Comparison of ENCODE assay signal across 16 cellular contexts in the genomic region with DNA sequence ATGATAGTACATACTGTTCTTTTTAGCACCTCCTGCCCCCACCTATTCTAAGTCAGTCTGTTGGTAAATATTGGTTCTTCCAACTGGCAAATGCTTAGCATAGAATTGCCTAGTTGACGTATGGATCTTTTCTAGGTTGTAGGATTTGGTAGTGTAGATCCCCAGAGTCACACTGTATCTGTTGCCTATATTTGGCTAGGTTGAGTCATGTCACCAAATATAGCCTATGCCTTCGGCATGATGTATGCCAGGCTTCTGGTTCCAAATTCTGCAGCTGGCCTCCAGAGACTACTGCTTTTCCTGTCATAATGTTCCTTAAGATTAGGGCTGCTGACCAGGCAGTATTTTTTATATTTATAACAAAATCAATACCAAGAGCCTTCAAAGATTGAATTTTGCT. TPM values are rescaled to one million over a fixed set of nuclear protein-coding genes. Genes with fewer than 3 reads are reported as not detected.
A peak's percentile ranks its signal among the peaks of the same experiment; 100 is the strongest.
DNase-seq lines count a peak whose midpoint lies in the region; ATAC-seq, FAIRE-seq and TF ChIP-seq lines count a peak whose summit lies in the region.
"Had no signal": no experiment of that assay in that cellular context is flagged by ENCODE, and none has a peak within 500 bp of the region (broad histone marks: within the 10 kb centered on the region; RNA-seq: fewer than 3 reads in every experiment).

No MANE protein-coding gene starts in this region.

- H3K4me1 Mint-ChIP-seq in activated naive CD4-positive, alpha-beta T cell treated with anti-CD3 and anti-CD28 coated beads, Interleukin-2, amount 10 ng/mL, durations not matched to agents 7 days and 5 days, result no peaks in the 10 kb centered on the region

- H3K36me3 ChIP-seq in PC-3 (ENCODE audit: low read depth, low read length) (peaks cover 3% of the 10 kb centered on the region; the same call in 1 of the 2 replicates), right lobe of liver (no peaks in the 10 kb centered on the region), kidney (ENCODE audit: control insufficient read depth in 1 of 2, insufficient read depth in 2 of 2, low read length in 2 of 2) (peaks cover 0 to 19% of the 10 kb centered on the region in 2 donors)

- H3K27me3 ChIP-seq in PC-3 (ENCODE audit: low read length) (no peaks in the 10 kb centered on the region), right lobe of liver (no peaks in the 10 kb centered on the region)

- no peaks in the 10 kb centered on the region for H3F3A ChIP-seq in PC-3 (ENCODE audit: low read length, unreplicated experiment)

- no peak for TF ChIP-seq CTCF in 22Rv1 (IDR thresholded peaks at IDR 0.05)
- no peak for TF ChIP-seq CTCF in PC-3 (conservative IDR thresholded peaks at IDR 0.05; ENCODE audit: low read depth, low read length)
- TF ChIP-seq CTCF in epithelial cell of esophagus (IDR thresholded peaks at IDR 0.05; ENCODE audit: insufficient read depth, low read depth, low read length, missing control alignments), result no peak
- no peak for TF ChIP-seq CTCF in right lobe of liver (IDR thresholded peaks at IDR 0.05)
- no peak for TF ChIP-seq CTCF in kidney (IDR thresholded peaks at IDR 0.05; ENCODE audit: borderline replicate concordance, extremely low read depth, insufficient read depth)

- peak; percentile 81 for DNase-seq in PC-3
- DNase-seq in epithelial cell of esophagus (ENCODE audit: low read depth), result peak; percentile 24
- DNase-seq in right lobe of liver, result no peak
- DNase-seq in activated naive CD4-positive, alpha-beta T cell treated with anti-CD3 and anti-CD28 coated beads, Interleukin-2, amount 10 ng/mL, durations not matched to agents 7 days and 5 days, result no peak
- no peak for DNase-seq in kidney
- DNase-seq in NCI-H2171 (lab: John Stamatoyannopoulos, UW), result no peak
- DNase-seq: activated CD8-positive, alpha-beta T cell treated with anti-CD3 and anti-CD28 coated beads for 36 hours; H7; mammary epithelial cell; NCI-H748 treated with DMSO at 0.1 percent for 48 hours; retina; T-cell had no signal

- CTCF ChIA-PET in PC-3 (lab: Charles Lee), result no interaction called here
- CTCF ChIA-PET in activated naive CD4-positive, alpha-beta T cell treated with anti-CD3 and anti-CD28 coated beads, Interleukin-2, amount 10 ng/mL, durations not matched to agents 7 days and 5 days (lab: Charles Lee), result interaction anchor here (1.4 to 2.2 kb wide), 7 partner anchors 15 to 314 kb away, joined by 3 to 8 read pairs (median 4); no protein-coding TSS in a partner anchor

- intact Hi-C loops in PC-3 (cut with micrococcal nuclease), result loop anchor here (1.0 to 2.0 kb wide), 2 partner anchors 14 to 27 kb away; no protein-coding TSS in a partner anchor
- intact Hi-C loops in right lobe of liver (cut with DNase I), result no loop called here
- intact Hi-C loops in kidney (cut with DNase I), result no loop called here

- ATAC-seq in PC-3, result peak; percentile 93
- peak in 3 of 4 donors; percentile 35 to 71 (median 44) for ATAC-seq in right lobe of liver
- no peak for ATAC-seq in HG02970 (IDR thresholded peaks at IDR 0.05; ENCODE audit: low FRiP score, unreplicated experiment)
- ATAC-seq: activated CD8-positive, alpha-beta T cell treated with anti-CD3 and anti-CD28 coated beads for 36 hours; T-cell had no signal

- H3K27me3 Mint-ChIP-seq in activated naive CD4-positive, alpha-beta T cell treated with anti-CD3 and anti-CD28 coated beads, Interleukin-2, amount 10 ng/mL, durations not matched to agents 7 days and 5 days, result no peaks in the 10 kb centered on the region
- H3K27me3 Mint-ChIP-seq: activated CD8-positive, alpha-beta T cell treated with anti-CD3 and anti-CD28 coated beads for 36 hours; T-cell had no signal

- 33% methylated on average over 2 of the region's 2 CpGs for WGBS in right lobe of liver (ENCODE audit: insufficient coverage, low coverage, low lambda C conversion rate, missing lambda C conversion rate)

- no peaks in the 10 kb centered on the region for H3K9me2 ChIP-seq in PC-3 (replicated peaks; ENCODE audit: low read length)

- no peak overlapping the region for H2AFZ ChIP-seq in PC-3 (ENCODE audit: low read length)

- peak overlapping the region; percentile 50 for H3K4me2 ChIP-seq in PC-3 (ENCODE audit: low read length)

- POLR2A ChIA-PET in PC-3 (lab: Charles Lee; ENCODE audit: unreplicated experiment), result no interaction called here

- H3K27ac ChIP-seq in 22Rv1 (peak overlapping the region; percentile 48), PC-3 (ENCODE audit: low read length) (peak overlapping the region; percentile 27), right lobe of liver (peak overlapping the region in 2 of 3 donors; percentile 10 to 27), kidney (ENCODE audit: low read depth in 2 of 2, low read length in 2 of 2) (peak overlapping the region in 1 of 2 donors; percentile 40)

- H3K9ac ChIP-seq in PC-3 (ENCODE audit: low read length), result no peak overlapping the region
- H3K9ac ChIP-seq in kidney (ENCODE audit: low read length in 2 of 2), result no peak overlapping the region

- no peak overlapping the region for H3K27ac Mint-ChIP-seq in activated naive CD4-positive, alpha-beta T cell treated with anti-CD3 and anti-CD28 coated beads, Interleukin-2, amount 10 ng/mL, durations not matched to agents 7 days and 5 days
- H3K27ac Mint-ChIP-seq: activated CD8-positive, alpha-beta T cell treated with anti-CD3 and anti-CD28 coated beads for 36 hours; T-cell had no signal

- peaks cover 3% of the 10 kb centered on the region for H3K36me3 Mint-ChIP-seq in activated naive CD4-positive, alpha-beta T cell treated with anti-CD3 and anti-CD28 coated beads, Interleukin-2, amount 10 ng/mL, durations not matched to agents 7 days and 5 days

- H3K4me1 ChIP-seq in PC-3 (ENCODE audit: insufficient read depth, low read length) (peaks cover 21% of the 10 kb centered on the region), right lobe of liver (peaks cover 0 to 41% (median 17%) of the 10 kb centered on the region in 4 donors), kidney (ENCODE audit: control insufficient read depth in 1 of 2, insufficient read depth in 1 of 2, low read depth in 1 of 2, low read length in 2 of 2) (peaks cover 23 to 57% of the 10 kb centered on the region in 2 donors)

- FAIRE-seq in kidney (lab: Jason Lieb, UNC), result no peak
- FAIRE-seq: frontal cortex, urothelium cell line had no signal

- no TSS peak for BruUV-seq in PC-3 (replicated peaks; lab: Mats Ljungman, UMichigan)

- H3K79me2 ChIP-seq in PC-3 (ENCODE audit: low read length), result peaks cover 60% of the 10 kb centered on the region

- H3K4me3 ChIP-seq in PC-3 (ENCODE audit: low read length) (no peak overlapping the region), epithelial cell of esophagus (ENCODE audit: low read length) (no peak overlapping the region), right lobe of liver (no peak overlapping the region), kidney (ENCODE audit: low read length in 2 of 2) (no peak overlapping the region)

- no peaks in the 10 kb centered on the region for H4K20me1 ChIP-seq in PC-3 (ENCODE audit: low read length)

- H3K9me3 Mint-ChIP-seq in activated naive CD4-positive, alpha-beta T cell treated with anti-CD3 and anti-CD28 coated beads, Interleukin-2, amount 10 ng/mL, durations not matched to agents 7 days and 5 days, result no peaks in the 10 kb centered on the region
- H3K9me3 Mint-ChIP-seq: activated CD8-positive, alpha-beta T cell treated with anti-CD3 and anti-CD28 coated beads for 36 hours; T-cell had no signal

- no peak overlapping the region for H3K4me3 Mint-ChIP-seq in activated naive CD4-positive, alpha-beta T cell treated with anti-CD3 and anti-CD28 coated beads, Interleukin-2, amount 10 ng/mL, durations not matched to agents 7 days and 5 days
- H3K4me3 Mint-ChIP-seq: activated CD8-positive, alpha-beta T cell treated with anti-CD3 and anti-CD28 coated beads for 36 hours; T-cell had no signal

- H3K9me3 ChIP-seq in PC-3 (ENCODE audit: low read length) (no peaks in the 10 kb centered on the region), right lobe of liver (no peaks in the 10 kb centered on the region), kidney (ENCODE audit: control insufficient read depth in 1 of 2, low read length in 2 of 2) (no peaks in the 10 kb centered on the region)

- TF ChIP-seq POLR2A in right lobe of liver (IDR thresholded peaks at IDR 0.05), result no peak

RNA-seq across cellular contexts. Expression of a gene that starts 38.2 kb away (rescaled TPM):
- 26.2 and 37.0 TPM in 2 replicates for total RNA-seq in PC-3 (2014; rRNA removed)
- total RNA-seq in right lobe of liver, result 10 to 100 TPM; 27.3 to 49.9 (median 40.0) TPM
- total RNA-seq in kidney, result 73.0 TPM
- 9.5 TPM for polyA plus RNA-seq in kidney (ENCODE audit: insufficient read depth, low read depth, low replicate concordance)

Comparison
In these comparisons a context has a peak if more than half of its experiments do, and no peak if none do; other contexts are left out.
1. DNase-seq: peak in PC-3 (single experiment) and epithelial cell of esophagus (single experiment); none in right lobe of liver (0 of 3), activated naive CD4-positive, alpha-beta T cell treated with anti-CD3 and anti-CD28 coated beads, Interleukin-2, amount 10 ng/mL, durations not matched to agents 7 days and 5 days (single experiment), kidney (single experiment) and NCI-H2171 (single experiment).